Comparison of ENCODE assay signal across 1 cellular context in the genomic region with DNA sequence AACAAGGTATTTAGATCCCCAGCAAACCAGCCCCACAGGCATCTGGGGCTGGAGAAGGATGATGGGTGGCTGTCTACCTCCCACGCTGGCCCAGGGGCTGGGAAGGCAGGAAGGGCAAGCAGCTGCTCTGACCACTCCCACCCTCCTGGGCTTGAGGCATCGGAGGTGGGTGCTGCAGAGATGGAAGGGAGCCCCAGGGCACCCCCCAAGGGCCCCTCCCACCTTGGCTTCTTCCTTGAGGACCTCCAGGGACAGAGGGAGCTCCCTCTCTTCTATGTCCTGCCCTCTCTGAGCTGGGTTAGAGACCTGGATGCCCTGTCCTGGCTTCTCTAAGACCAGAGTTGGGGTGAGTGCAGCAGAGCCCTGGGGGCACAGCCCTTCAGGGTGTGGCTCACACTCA.
TF ChIP-seq lines count a peak whose summit lies in the region.

No MANE protein-coding gene starts in this region.

TF ChIP-seq in GM12878, 131 proteins besides CTCF, POLR2A, EP300 and RAD21:
- no peak for TF ChIP-seq NR2F1 (conservative IDR thresholded peaks at IDR 0.05)
- no peak for TF ChIP-seq YY1 (IDR thresholded peaks at IDR 0.05; ENCODE audit: low read depth, low read length)
- no peak for TF ChIP-seq BHLHE40 (IDR thresholded peaks at IDR 0.05; ENCODE audit: borderline replicate concordance in 1 of 2, low read depth in 2 of 2, low read length in 1 of 2)
- TF ChIP-seq NRF1 (conservative IDR thresholded peaks at IDR 0.05; ENCODE audit: low read depth, low read length): no peak
- no peak for TF ChIP-seq SREBF1 (IDR thresholded peaks at IDR 0.05; ENCODE audit: low read length)
- no peak for TF ChIP-seq FOS (IDR thresholded peaks at IDR 0.05; ENCODE audit: borderline replicate concordance, extremely low read depth, insufficient read length)
- TF ChIP-seq EGR1 (IDR thresholded peaks at IDR 0.05; ENCODE audit: borderline replicate concordance in 1 of 2, low read depth in 2 of 2, low read length in 2 of 2): peak in 1 of 2 experiments; percentile 17; a peak in 1 of 3 replicates
- TF ChIP-seq ATF2 (IDR thresholded peaks at IDR 0.05; ENCODE audit: low read length): no peak
- 0 out of 2 replicates have a peak, but pooled peaks have one; percentile 35 for TF ChIP-seq POLR2AphosphoS2 (IDR thresholded peaks at IDR 0.05; ENCODE audit: low read depth, low read length)
- TF ChIP-seq, protein P1, sequence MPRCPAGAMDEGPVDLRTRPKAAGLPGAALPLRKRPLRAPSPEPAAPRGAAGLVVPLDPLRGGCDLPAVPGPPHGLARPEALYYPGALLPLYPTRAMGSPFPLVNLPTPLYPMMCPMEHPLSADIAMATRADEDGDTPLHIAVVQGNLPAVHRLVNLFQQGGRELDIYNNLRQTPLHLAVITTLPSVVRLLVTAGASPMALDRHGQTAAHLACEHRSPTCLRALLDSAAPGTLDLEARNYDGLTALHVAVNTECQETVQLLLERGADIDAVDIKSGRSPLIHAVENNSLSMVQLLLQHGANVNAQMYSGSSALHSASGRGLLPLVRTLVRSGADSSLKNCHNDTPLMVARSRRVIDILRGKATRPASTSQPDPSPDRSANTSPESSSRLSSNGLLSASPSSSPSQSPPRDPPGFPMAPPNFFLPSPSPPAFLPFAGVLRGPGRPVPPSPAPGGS (IDR thresholded peaks at IDR 0.05; ENCODE audit: borderline replicate concordance, insufficient read depth, low read depth, low read length, poor library complexity, severe bottlenecking): no peak
- TF ChIP-seq SRF (IDR thresholded peaks at IDR 0.05; ENCODE audit: low read depth in 2 of 2, low read length in 2 of 2): no peak
